19 cellular contexts compared by ENCODE assay signal in the genomic region with DNA sequence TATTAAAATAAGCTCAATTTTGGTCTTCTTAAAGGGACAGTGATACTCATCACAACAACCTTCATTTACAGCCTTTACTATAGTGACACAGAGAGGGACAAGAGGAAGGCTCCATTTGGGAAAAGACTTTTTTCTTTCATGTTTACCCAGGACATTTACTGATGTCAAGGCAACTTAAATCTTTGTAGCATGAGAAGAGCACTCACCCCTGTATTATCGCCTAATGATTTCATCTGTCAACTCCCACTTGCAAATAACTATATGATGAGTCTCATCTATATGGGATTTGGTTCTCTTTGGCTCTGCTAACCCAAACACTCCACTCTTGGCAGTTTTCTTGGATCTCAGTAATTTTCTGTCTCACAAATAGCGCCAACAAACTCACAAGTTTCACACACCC. TPM values are rescaled to one million over a fixed set of nuclear protein-coding genes. Genes with fewer than 3 reads are reported as not detected.
"Had no signal": no experiment of that assay in that cellular context is flagged by ENCODE, and none has a peak within 500 bp of the region (broad histone marks: within the 10 kb centered on the region; RNA-seq: fewer than 3 reads in every experiment).

No MANE protein-coding gene starts in this region.

- H3K27me3 Mint-ChIP-seq: activated CD8-positive, alpha-beta memory T cell treated with anti-CD3 and anti-CD28 coated beads, Interleukin-2, amount 10 ng/mL, durations not matched to agents 7 days and 5 days; stimulated activated naive B cell treated with anti-CD40 and anti-IgM and Interleukin-4, amounts not matched to agents 10 μg/mL and 1 μg/mL and 100 μg/mL, for 72 hours had no signal

- H3K4me3 ChIP-seq: gastrocnemius medialis, heart right ventricle, neural progenitor cell, tibial nerve had no signal

- H3K9ac ChIP-seq: neural progenitor cell had no signal

- H2AFZ ChIP-seq: neural progenitor cell had no signal

- H3K4me1 Mint-ChIP-seq: activated CD8-positive, alpha-beta memory T cell treated with anti-CD3 and anti-CD28 coated beads, Interleukin-2, amount 10 ng/mL, durations not matched to agents 7 days and 5 days had no signal

- H3K27me3 ChIP-seq: gastrocnemius medialis, heart right ventricle, neural progenitor cell, tibial nerve had no signal

- DNase-seq: activated CD4-positive, alpha-beta T cell treated with anti-CD3 and anti-CD28 coated beads for 1 hour; activated CD4-positive, alpha-beta T cell treated with anti-CD3 and anti-CD28 coated beads, Interleukin-2, amount 50 U/mL, for 48 hours; activated CD8-positive, alpha-beta memory T cell treated with anti-CD3 and anti-CD28 coated beads, Interleukin-2, amount 10 ng/mL, durations not matched to agents 7 days and 5 days; activated naive CD4-positive, alpha-beta T cell treated with anti-CD3 and anti-CD28 coated beads, Interleukin-2, amount 50 U/mL, for 16 hours; activated T-cell treated with anti-CD3 and anti-CD28 coated beads, Interleukin-2, amount 50 U/mL, for 1 hour; central memory CD4-positive, alpha-beta T cell; cortex of kidney; effector CD4-positive, alpha-beta T cell; gastrocnemius medialis; heart right ventricle; mammary epithelial cell; retina; stimulated activated CD4-positive, alpha-beta T cell treated with anti-CD3 and anti-CD28 coated beads, Interleukin-2, amount 100 ng/mL, for 48 hours; stimulated activated naive B cell treated with anti-CD40 and anti-IgM and Interleukin-4, amounts not matched to agents 10 μg/mL and 1 μg/mL and 100 μg/mL, for 72 hours; SW 1271 had no signal

- H3K9me3 Mint-ChIP-seq: activated T-helper 2 cell treated with anti-CD3 and anti-CD28 coated beads, Interferon-gamma antibody, Interleukin-2, Interleukin-4, amounts not matched to agents 10 μg/mL and 5 μg/mL and 100 μg/mL, durations not matched to agents 14 hours and 24 hours and 36 hours; neural progenitor cell; stimulated activated naive B cell treated with anti-CD40 and anti-IgM and Interleukin-4, amounts not matched to agents 10 μg/mL and 1 μg/mL and 100 μg/mL, for 72 hours had no signal

- H3K4me2 ChIP-seq: neural progenitor cell had no signal

- H3K4me3 Mint-ChIP-seq: activated CD8-positive, alpha-beta memory T cell treated with anti-CD3 and anti-CD28 coated beads, Interleukin-2, amount 10 ng/mL, durations not matched to agents 7 days and 5 days; neural progenitor cell; stimulated activated naive B cell treated with anti-CD40 and anti-IgM and Interleukin-4, amounts not matched to agents 10 μg/mL and 1 μg/mL and 100 μg/mL, for 72 hours had no signal

- H3K9me3 ChIP-seq: gastrocnemius medialis, heart right ventricle, tibial nerve had no signal

- H3K4me1 ChIP-seq: neural progenitor cell had no signal

- FAIRE-seq: endothelial cell of umbilical vein had no signal

- H3K27ac Mint-ChIP-seq: activated CD8-positive, alpha-beta memory T cell treated with anti-CD3 and anti-CD28 coated beads, Interleukin-2, amount 10 ng/mL, durations not matched to agents 7 days and 5 days; activated T-helper 2 cell treated with anti-CD3 and anti-CD28 coated beads, Interferon-gamma antibody, Interleukin-2, Interleukin-4, amounts not matched to agents 10 μg/mL and 5 μg/mL and 100 μg/mL, durations not matched to agents 14 hours and 24 hours and 36 hours; neural progenitor cell; stimulated activated naive B cell treated with anti-CD40 and anti-IgM and Interleukin-4, amounts not matched to agents 10 μg/mL and 1 μg/mL and 100 μg/mL, for 72 hours had no signal

- H3K27ac ChIP-seq: gastrocnemius medialis, neural progenitor cell, tibial nerve had no signal

RNA-seq across cellular contexts. Expression of a gene that starts 32.1 kb away (rescaled TPM):
- total RNA-seq: activated T-helper 2 cell treated with anti-CD3 and anti-CD28 coated beads, Interferon-gamma antibody, Interleukin-2, Interleukin-4, amounts not matched to agents 10 μg/mL and 5 μg/mL and 100 μg/mL, durations not matched to agents 14 hours and 24 hours and 36 hours; endothelial cell of umbilical vein; mammary epithelial cell had no signal
